8 cellular contexts compared by ENCODE assay signal in the genomic region with DNA sequence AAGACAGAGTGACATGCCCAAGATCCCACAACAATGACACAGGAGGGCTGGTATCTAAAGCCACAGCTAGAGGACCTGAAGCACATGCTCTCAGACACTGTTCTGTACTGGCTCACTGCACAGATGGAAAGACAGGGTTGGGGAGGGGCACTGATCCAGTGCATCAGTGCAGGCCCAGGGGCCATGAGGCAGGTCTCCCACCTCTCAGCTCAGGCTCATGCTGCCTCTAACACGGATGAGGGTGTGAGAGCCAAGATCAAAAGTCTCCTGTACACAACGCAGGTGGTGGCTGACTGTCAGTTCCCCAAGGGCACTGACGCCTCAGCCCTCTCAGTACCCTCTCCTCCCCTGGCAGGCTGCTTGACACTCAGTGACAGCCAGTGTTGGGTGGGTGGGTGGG. TPM values are rescaled to one million over a fixed set of nuclear protein-coding genes. Genes with fewer than 3 reads are reported as not detected.
DNase-seq lines count a peak whose midpoint lies in the region; ATAC-seq and TF ChIP-seq lines count a peak whose summit lies in the region.

No MANE protein-coding gene starts in this region.

- H3K36me3 Mint-ChIP-seq in glutamatergic neuron (ENCODE audit: unreplicated experiment) = no peaks in the 10 kb centered on the region
- peaks cover 50% of the 10 kb centered on the region for H3K36me3 Mint-ChIP-seq in stimulated activated effector memory CD8-positive, alpha-beta T cell treated with anti-CD3 and anti-CD28 coated beads, Interleukin-12 subunit alpha, Interleukin-12 subunit beta, amount 100 ng/mL, for 72 hours

- peaks cover 6% of the 10 kb centered on the region for H3K27me3 Mint-ChIP-seq in glutamatergic neuron (ENCODE audit: unreplicated experiment)

- H3K27ac Mint-ChIP-seq in glutamatergic neuron (ENCODE audit: unreplicated experiment) = peak overlapping the region; percentile 95
- H3K27ac Mint-ChIP-seq in stimulated activated effector memory CD8-positive, alpha-beta T cell treated with anti-CD3 and anti-CD28 coated beads, Interleukin-12 subunit alpha, Interleukin-12 subunit beta, amount 100 ng/mL, for 72 hours = peak overlapping the region; percentile 95

- no peak for DNase-seq in Right ventricle myocardium superior
- no peak for DNase-seq in Right ventricle myocardium inferior (ENCODE audit: missing footprints)
- peak; percentile 60 to 67 for DNase-seq in activated CD4-positive, alpha-beta T cell treated with anti-CD3 and anti-CD28 coated beads, Interleukin-2, amount 50 U/mL, for 48 hours
- peak; percentile 36 for DNase-seq in glutamatergic neuron
- DNase-seq in stimulated activated effector memory CD8-positive, alpha-beta T cell treated with anti-CD3 and anti-CD28 coated beads, Interleukin-12 subunit alpha, Interleukin-12 subunit beta, amount 100 ng/mL, for 72 hours (ENCODE audit: low spot score in 2 of 2) = peak in 1 of 2 donors; percentile 78
- no peak for DNase-seq in Kasumi-1 (lab: John Stamatoyannopoulos, UW)
- no peak for DNase-seq in KBM-7

- intact Hi-C loops in Right ventricle myocardium superior (cut with DNase I) (no loop called here), Right ventricle myocardium inferior (cut with DNase I) (no loop called here)

- no peak for TF ChIP-seq CTCF in glutamatergic neuron (IDR thresholded peaks at IDR 0.05; ENCODE audit: partially characterized antibody, unreplicated experiment)

- H3K4me1 Mint-ChIP-seq in glutamatergic neuron (ENCODE audit: low read depth, unreplicated experiment) = peaks cover 66% of the 10 kb centered on the region
- peaks cover 96% of the 10 kb centered on the region for H3K4me1 Mint-ChIP-seq in stimulated activated effector memory CD8-positive, alpha-beta T cell treated with anti-CD3 and anti-CD28 coated beads, Interleukin-12 subunit alpha, Interleukin-12 subunit beta, amount 100 ng/mL, for 72 hours

- ATAC-seq in Right ventricle myocardium superior (ENCODE audit: poor library complexity) (peak; percentile 21), Right ventricle myocardium inferior (no peak), GM21786 (IDR thresholded peaks at IDR 0.05; ENCODE audit: unreplicated experiment) (no peak)
- ATAC-seq in stimulated activated effector memory CD8-positive, alpha-beta T cell treated with anti-CD3 and anti-CD28 coated beads, Interleukin-12 subunit alpha, Interleukin-12 subunit beta, amount 100 ng/mL, for 72 hours = peak; percentile 75

- H3K4me3 Mint-ChIP-seq in glutamatergic neuron (ENCODE audit: unreplicated experiment) = peak overlapping the region; percentile 71
- peak overlapping the region; percentile 95 for H3K4me3 Mint-ChIP-seq in stimulated activated effector memory CD8-positive, alpha-beta T cell treated with anti-CD3 and anti-CD28 coated beads, Interleukin-12 subunit alpha, Interleukin-12 subunit beta, amount 100 ng/mL, for 72 hours

- in situ Hi-C loops in KBM-7 (cut with MboI; ENCODE audit: low pct_unique_long_range_greater_than_20kb, low sequenced_read_pairs) = loop anchor here (25.0 kb wide), 2 partner anchors 142 to 342 kb away; partner anchors contain the start of gene PRRC2B

- H3K9me3 Mint-ChIP-seq in glutamatergic neuron (ENCODE audit: unreplicated experiment) = peaks cover 11% of the 10 kb centered on the region
- H3K9me3 Mint-ChIP-seq in stimulated activated effector memory CD8-positive, alpha-beta T cell treated with anti-CD3 and anti-CD28 coated beads, Interleukin-12 subunit alpha, Interleukin-12 subunit beta, amount 100 ng/mL, for 72 hours = no peaks in the 10 kb centered on the region

RNA-seq across cellular contexts. Expression of gene RAPGEF1, which starts 10.9 kb away (rescaled TPM):
- total RNA-seq in Right ventricle myocardium superior (119 TPM), Right ventricle myocardium inferior (125 TPM), glutamatergic neuron (ENCODE audit: unreplicated experiment) (319 TPM)

Comparison
In these comparisons a context has a peak if more than half of its experiments do, and no peak if none do; other contexts are left out.
1. ATAC-seq: peak in Right ventricle myocardium superior (single experiment) and stimulated activated effector memory CD8-positive, alpha-beta T cell treated with anti-CD3 and anti-CD28 coated beads, Interleukin-12 subunit alpha, Interleukin-12 subunit beta, amount 100 ng/mL, for 72 hours (single experiment); none in Right ventricle myocardium inferior (single experiment) and GM21786 (single experiment).
2. DNase-seq: peak in activated CD4-positive, alpha-beta T cell treated with anti-CD3 and anti-CD28 coated beads, Interleukin-2, amount 50 U/mL, for 48 hours (2 of 2) and glutamatergic neuron (single experiment); none in Right ventricle myocardium superior (single experiment), Right ventricle myocardium inferior (single experiment), Kasumi-1 (0 of 2) and KBM-7 (single experiment).